Comparison of ENCODE assay signal across 29 cellular contexts in genomic region chrX:30364229-30364628, GRCh38. TPM values are rescaled to one million over a fixed set of nuclear protein-coding genes. Genes with fewer than 3 reads are reported as not detected.
DNase-seq lines count a peak whose midpoint lies in the region; ATAC-seq, FAIRE-seq and TF ChIP-seq lines count a peak whose summit lies in the region.
"Had no signal": no experiment of that assay in that cellular context is flagged by ENCODE, and none has a peak within 500 bp of the region (broad histone marks: within the 10 kb centered on the region; RNA-seq: fewer than 3 reads in every experiment).

No MANE protein-coding gene starts in this region.

- no peaks in the 10 kb centered on the region for H3K79me1 ChIP-seq in trophoblast cell (ENCODE audit: low read length)

- no peak for ATAC-seq in activated T-cell treated with anti-CD3 and anti-CD28 coated beads, Interleukin-2, amount 50 U/mL, for 72 hours (replicated peaks in 1 of 2)
- ATAC-seq: natural killer cell; stimulated activated memory B cell treated with anti-CD40 and anti-IgM and Interleukin-4, amounts not matched to agents 10 μg/mL and 1 μg/mL and 100 μg/mL, for 72 hours had no signal

- H3K36me3 Mint-ChIP-seq in astrocyte (ENCODE audit: low read depth, unreplicated experiment) = no peaks in the 10 kb centered on the region
- no peaks in the 10 kb centered on the region for H3K36me3 Mint-ChIP-seq in activated T-cell treated with anti-CD3 and anti-CD28 coated beads, Interleukin-2, amount 50 U/mL, for 72 hours (ENCODE audit: insufficient read depth in 2 of 2)
- H3K36me3 Mint-ChIP-seq: natural killer cell; stimulated activated memory B cell treated with anti-CD40 and anti-IgM and Interleukin-4, amounts not matched to agents 10 μg/mL and 1 μg/mL and 100 μg/mL, for 72 hours had no signal

- H3K27ac ChIP-seq in astrocyte (ENCODE audit: low read depth, low read length) (no peak overlapping the region), trophoblast cell (ENCODE audit: low read depth, low read length) (no peak overlapping the region)
- H3K27ac ChIP-seq: cardiac muscle cell, coronary artery, esophagus squamous epithelium, left ventricle myocardium inferior, vagina had no signal

- H3K4me3 Mint-ChIP-seq in astrocyte (ENCODE audit: unreplicated experiment) = no peak overlapping the region
- H3K4me3 Mint-ChIP-seq in activated T-cell treated with anti-CD3 and anti-CD28 coated beads, Interleukin-2, amount 50 U/mL, for 72 hours = no peak overlapping the region
- H3K4me3 Mint-ChIP-seq: H9; natural killer cell; stimulated activated memory B cell treated with anti-CD40 and anti-IgM and Interleukin-4, amounts not matched to agents 10 μg/mL and 1 μg/mL and 100 μg/mL, for 72 hours had no signal

- peak; percentile 39 for FAIRE-seq in astrocyte (lab: Jason Lieb, UNC)
- FAIRE-seq: frontal cortex, GM12891 had no signal

- H4K20me1 ChIP-seq in astrocyte (ENCODE audit: insufficient read depth, low read length) = no peaks in the 10 kb centered on the region

- H3K18ac ChIP-seq in trophoblast cell (ENCODE audit: low read length) = no peak overlapping the region

- H3K4me2 ChIP-seq in astrocyte (ENCODE audit: low read length) (no peak overlapping the region), trophoblast cell (ENCODE audit: low read length) (no peak overlapping the region)
- H3K4me2 ChIP-seq: smooth muscle cell had no signal

- peak; percentile 94 for DNase-seq in DMS153 (lab: John Stamatoyannopoulos, UW)
- peak; percentile 95 for DNase-seq in NCI-H146 treated with DMSO at 0.1 percent for 48 hours (lab: John Stamatoyannopoulos, UW; ENCODE audit: unreplicated experiment)
- peak; percentile 83 for DNase-seq in NCI-H345 (lab: John Stamatoyannopoulos, UW)
- no peak for DNase-seq in astrocyte (ENCODE audit: low read depth)
- DNase-seq in trophoblast cell = no peak
- DNase-seq in UCSD-AML1 (lab: John Stamatoyannopoulos, UW; ENCODE audit: unreplicated experiment) = no peak
- no peak for DNase-seq in activated T-cell treated with anti-CD3 and anti-CD28 coated beads, Interleukin-2, amount 50 U/mL, for 72 hours
- no peak for DNase-seq in hypothalamus (lab: John Stamatoyannopoulos, UW)
- DNase-seq: ACHN; activated naive CD4-positive, alpha-beta T cell treated with anti-CD3 and anti-CD28 coated beads, Interleukin-2, amount 50 U/mL, for 16 hours; amygdala; Caco-2; esophagus squamous epithelium; H9; Kasumi-1; left ventricle myocardium inferior; midbrain; MV-4-11; natural killer cell; retina; T-helper 1 cell had no signal

- no peak overlapping the region for H2BK12ac ChIP-seq in trophoblast cell (ENCODE audit: low read length)

- no peaks in the 10 kb centered on the region for H3K9me3 Mint-ChIP-seq in astrocyte (ENCODE audit: unreplicated experiment)
- peaks cover 0 to 2% of the 10 kb centered on the region in 2 donors for H3K9me3 Mint-ChIP-seq in activated T-cell treated with anti-CD3 and anti-CD28 coated beads, Interleukin-2, amount 50 U/mL, for 72 hours

- no peak overlapping the region for H3K4me3 ChIP-seq in astrocyte (ENCODE audit: insufficient read depth, low read depth, low read length)
- no peak overlapping the region for H3K4me3 ChIP-seq in trophoblast cell (ENCODE audit: low read depth, low read length)
- H3K4me3 ChIP-seq: cardiac muscle cell, coronary artery, esophagus squamous epithelium, left ventricle myocardium inferior, smooth muscle cell, vagina had no signal

- no CpG with 5 or more reads among the region's 3 CpGs for WGBS in trophoblast cell (ENCODE audit: extremely low coverage, insufficient coverage, insufficient read length)

- H3K27ac Mint-ChIP-seq in astrocyte (ENCODE audit: unreplicated experiment) = no peak overlapping the region
- no peak overlapping the region for H3K27ac Mint-ChIP-seq in activated T-cell treated with anti-CD3 and anti-CD28 coated beads, Interleukin-2, amount 50 U/mL, for 72 hours
- H3K27ac Mint-ChIP-seq: H9; natural killer cell; stimulated activated memory B cell treated with anti-CD40 and anti-IgM and Interleukin-4, amounts not matched to agents 10 μg/mL and 1 μg/mL and 100 μg/mL, for 72 hours had no signal

- H2AFZ ChIP-seq in astrocyte (ENCODE audit: low read depth, low read length) = no peak overlapping the region
- no peak overlapping the region for H2AFZ ChIP-seq in trophoblast cell (ENCODE audit: insufficient read depth, low read length, poor library complexity)

- peaks cover 2% of the 10 kb centered on the region for H3K4me1 Mint-ChIP-seq in astrocyte (ENCODE audit: low read depth, unreplicated experiment)
- H3K4me1 Mint-ChIP-seq in activated T-cell treated with anti-CD3 and anti-CD28 coated beads, Interleukin-2, amount 50 U/mL, for 72 hours (ENCODE audit: low read depth) = no peaks in the 10 kb centered on the region
- H3K4me1 Mint-ChIP-seq: H9; natural killer cell; stimulated activated memory B cell treated with anti-CD40 and anti-IgM and Interleukin-4, amounts not matched to agents 10 μg/mL and 1 μg/mL and 100 μg/mL, for 72 hours had no signal

- H3K23ac ChIP-seq in trophoblast cell (ENCODE audit: low read length) = no peak overlapping the region

- TF ChIP-seq CTCF in astrocyte (IDR thresholded peaks at IDR 0.05; ENCODE audit: insufficient read depth, low read depth, low read length) = no peak

- H3K14ac ChIP-seq in trophoblast cell (ENCODE audit: low read length) = no peak overlapping the region

- H2AK5ac ChIP-seq in trophoblast cell (ENCODE audit: low read length) = no peak overlapping the region

- H2BK5ac ChIP-seq in trophoblast cell (ENCODE audit: low read depth, low read length, poor library complexity) = no peak overlapping the region

- H4K12ac ChIP-seq in trophoblast cell (ENCODE audit: low read depth, low read length) = no peak overlapping the region

- no peak overlapping the region for H3K4ac ChIP-seq in trophoblast cell (ENCODE audit: low read depth, low read length)

- H3K79me2 ChIP-seq in astrocyte (ENCODE audit: insufficient read depth, low read length) (no peaks in the 10 kb centered on the region), trophoblast cell (ENCODE audit: control insufficient read depth, insufficient read depth, low read length, poor library complexity) (no peaks in the 10 kb centered on the region)

- H4K91ac ChIP-seq in trophoblast cell (ENCODE audit: low read depth, low read length) = no peak overlapping the region

- H3K9me3 ChIP-seq in astrocyte (ENCODE audit: insufficient read depth, low read depth, low read length) (no peaks in the 10 kb centered on the region), trophoblast cell (ENCODE audit: insufficient read depth, low read depth, low read length) (no peaks in the 10 kb centered on the region)
- H3K9me3 ChIP-seq: Caco-2, esophagus squamous epithelium, left ventricle myocardium inferior, vagina had no signal

- H3K27me3 Mint-ChIP-seq in astrocyte (ENCODE audit: low read depth, unreplicated experiment) = no peaks in the 10 kb centered on the region
- peaks cover 7% of the 10 kb centered on the region for H3K27me3 Mint-ChIP-seq in activated T-cell treated with anti-CD3 and anti-CD28 coated beads, Interleukin-2, amount 50 U/mL, for 72 hours (ENCODE audit: low read depth)
- H3K27me3 Mint-ChIP-seq: stimulated activated memory B cell treated with anti-CD40 and anti-IgM and Interleukin-4, amounts not matched to agents 10 μg/mL and 1 μg/mL and 100 μg/mL, for 72 hours had no signal

- no peaks in the 10 kb centered on the region for H3K36me3 ChIP-seq in astrocyte (ENCODE audit: insufficient read depth, low read length)
- H3K36me3 ChIP-seq in trophoblast cell (ENCODE audit: control insufficient read depth in 1 of 2, insufficient read depth in 2 of 2, low read length in 2 of 2) = no peaks in the 10 kb centered on the region
- H3K36me3 ChIP-seq: cardiac muscle cell, esophagus squamous epithelium, left ventricle myocardium inferior, vagina had no signal

- H2BK120ac ChIP-seq in trophoblast cell (ENCODE audit: insufficient read depth, low read length, poor library complexity) = no peak overlapping the region

- H3K9ac ChIP-seq in astrocyte (ENCODE audit: low read length) = no peak overlapping the region
- H3K9ac ChIP-seq in trophoblast cell (ENCODE audit: low read length) = no peak overlapping the region

- H4K8ac ChIP-seq in trophoblast cell (ENCODE audit: low read depth, low read length) = no peak overlapping the region

- no peaks in the 10 kb centered on the region for H3K27me3 ChIP-seq in astrocyte (ENCODE audit: insufficient read depth, low read length)
- no peaks in the 10 kb centered on the region for H3K27me3 ChIP-seq in trophoblast cell (ENCODE audit: insufficient read depth, low read length)
- H3K27me3 ChIP-seq: cardiac muscle cell, esophagus squamous epithelium, vagina had no signal

- H3K4me1 ChIP-seq in astrocyte (ENCODE audit: insufficient read depth, low read length) = no peaks in the 10 kb centered on the region
- no peaks in the 10 kb centered on the region for H3K4me1 ChIP-seq in trophoblast cell (ENCODE audit: control insufficient read depth in 1 of 2, insufficient read depth in 2 of 2, low read length in 2 of 2)
- H3K4me1 ChIP-seq: Caco-2, esophagus squamous epithelium, left ventricle myocardium inferior, vagina had no signal

RNA-seq across cellular contexts. Expression of gene NR0B1, which starts 55.0 kb away (rescaled TPM):
- total RNA-seq in astrocyte = 0.25 TPM in 1 of 2 replicates, not detected in the other
- polyA plus RNA-seq in trophoblast cell (2013) = 0.42 and 0.44 TPM in 2 replicates
- total RNA-seq in activated T-cell treated with anti-CD3 and anti-CD28 coated beads, Interleukin-2, amount 50 U/mL, for 72 hours = not detected
- total RNA-seq: Caco-2, H9, left ventricle myocardium inferior, natural killer cell, osteoblast, smooth muscle cell had no signal
- polyA plus RNA-seq: cardiac muscle cell, smooth muscle cell had no signal

Comparison
In these comparisons a context has a peak if more than half of its experiments do, and no peak if none do; other contexts are left out.
1. DNase-seq: peak in DMS153 (single experiment), NCI-H146 treated with DMSO at 0.1 percent for 48 hours (single experiment) and NCI-H345 (single experiment); none in astrocyte (single experiment), trophoblast cell (0 of 2), UCSD-AML1 (single experiment), activated T-cell treated with anti-CD3 and anti-CD28 coated beads, Interleukin-2, amount 50 U/mL, for 72 hours (0 of 2) and hypothalamus (0 of 51).